In genomic region chr5:14781106-14781505, GRCh38 we compare ENCODE assay signal across 17 cellular contexts.
DNase-seq lines count a peak whose midpoint lies in the region; ATAC-seq and TF ChIP-seq lines count a peak whose summit lies in the region.
"Had no signal": no experiment of that assay in that cellular context is flagged by ENCODE, and none has a peak within 500 bp of the region (broad histone marks: within the 10 kb centered on the region; RNA-seq: fewer than 3 reads in every experiment).

No MANE protein-coding gene starts in this region.

- TF ChIP-seq POLR2A in adrenal gland (IDR thresholded peaks at IDR 0.05), result no peak

- WGBS in adrenal gland, 4 donors, result 74 to 92% (median 80%) methylated on average over 5 of the region's 5 CpGs

- TF ChIP-seq CTCF in right atrium auricular region (IDR thresholded peaks at IDR 0.05), result no peak
- TF ChIP-seq CTCF in adrenal gland (IDR thresholded peaks at IDR 0.05), result no peak

- H3K27ac ChIP-seq in right atrium auricular region (no peak overlapping the region), adrenal gland (no peak overlapping the region)

- no peaks in the 10 kb centered on the region for H3K36me3 ChIP-seq in right atrium auricular region
- H3K36me3 ChIP-seq in adrenal gland (replicated peaks in 1 of 2), result no peaks in the 10 kb centered on the region

- H3K4me1 ChIP-seq in right atrium auricular region (peaks cover 0 to 16% of the 10 kb centered on the region in 2 donors), adrenal gland (replicated peaks in 1 of 2) (no peaks in the 10 kb centered on the region)

- H3K27me3 ChIP-seq in right atrium auricular region (no peaks in the 10 kb centered on the region), adrenal gland (no peaks in the 10 kb centered on the region)

- in situ Hi-C loops in G401 (cut with HindIII; ENCODE audit: low sequenced_read_pairs), result no loop called here

- H3K9me3 ChIP-seq in right atrium auricular region, result no peaks in the 10 kb centered on the region
- H3K9me3 ChIP-seq in adrenal gland (replicated peaks in 1 of 3), result no peaks in the 10 kb centered on the region

- intact Hi-C loops in adrenal gland (cut with DNase I), result no loop called here

- no peak overlapping the region for H3K4me3 ChIP-seq in right atrium auricular region
- no peak overlapping the region for H3K4me3 ChIP-seq in adrenal gland
- H3K4me3 ChIP-seq: smooth muscle cell had no signal

- peak; percentile 64 for ATAC-seq in GM21447 (IDR thresholded peaks at IDR 0.05; ENCODE audit: unreplicated experiment)
- peak; percentile 66 for ATAC-seq in HG03469 (IDR thresholded peaks at IDR 0.05; ENCODE audit: unreplicated experiment)
- ATAC-seq: left ventricle myocardium superior had no signal

- DNase-seq in G401 (ENCODE audit: low spot score) (peak; percentile 47), iris pigment epithelial cell (ENCODE audit: low read depth) (peak; percentile 11), epidermal melanocyte (ENCODE audit: insufficient read length, low spot score) (no peak), right atrium auricular region (ENCODE audit: low spot score) (no peak), adrenal gland (no peak), NOMO-1 (lab: John Stamatoyannopoulos, UW; ENCODE audit: unreplicated experiment in 2 of 2) (no peak)
- DNase-seq: AML-193; aorta; effector memory CD4-positive, alpha-beta T cell; H9; left ventricle myocardium superior; NCI-H1417; NCI-H526 treated with DMSO at 0.1 percent for 48 hours; Right ventricle myocardium superior had no signal

Comparison
In these comparisons a context has a peak if more than half of its experiments do, and no peak if none do; other contexts are left out.
1. DNase-seq: peak in G401 (single experiment) and iris pigment epithelial cell (single experiment); none in epidermal melanocyte (single experiment), right atrium auricular region (single experiment), adrenal gland (0 of 7) and NOMO-1 (0 of 2).